ENCODE assay signal across 21 cellular contexts in genomic region chr2:100218552-100218951, GRCh38.
DNase-seq lines count a peak whose midpoint lies in the region; ATAC-seq and TF ChIP-seq lines count a peak whose summit lies in the region.
"Had no signal": no experiment of that assay in that cellular context is flagged by ENCODE, and none has a peak within 500 bp of the region (broad histone marks: within the 10 kb centered on the region; RNA-seq: fewer than 3 reads in every experiment).

No MANE protein-coding gene starts in this region.

- H3K27me3 Mint-ChIP-seq in CD4-positive, alpha-beta T cell = no peaks in the 10 kb centered on the region
- H3K27me3 Mint-ChIP-seq in CD8-positive, alpha-beta memory T cell = peaks cover 1 to 10% of the 10 kb centered on the region in 2 donors
- no peaks in the 10 kb centered on the region for H3K27me3 Mint-ChIP-seq in activated T-helper 17 cell treated with anti-CD3 and anti-CD28 coated beads, Interleukin-2, amount 50 U/mL, for 72 hours
- peaks cover 0 to 11% (median 7%) of the 10 kb centered on the region in 5 donors for H3K27me3 Mint-ChIP-seq in naive thymus-derived CD4-positive, alpha-beta T cell

- H3K4me3 ChIP-seq in CD8-positive, alpha-beta memory T cell (ENCODE audit: low read length) = no peak overlapping the region
- no peak overlapping the region for H3K4me3 ChIP-seq in naive thymus-derived CD4-positive, alpha-beta T cell (ENCODE audit: low read length)
- H3K4me3 ChIP-seq in OCI-LY7 (ENCODE audit: low read depth, low read length, poor library complexity, severe bottlenecking) = no peak overlapping the region
- H3K4me3 ChIP-seq in gastrocnemius medialis = no peak overlapping the region
- H3K4me3 ChIP-seq: BLaER1 treated with 17β-estradiol and CSF1 and Interleukin-3, amounts not matched to agents 10 nM and 100 nM; HAP-1 had no signal

- H3K9me3 ChIP-seq in CD4-positive, alpha-beta T cell (ENCODE audit: control insufficient read depth, low read length) = no peaks in the 10 kb centered on the region
- H3K9me3 ChIP-seq in CD8-positive, alpha-beta memory T cell (ENCODE audit: low read length) = no peaks in the 10 kb centered on the region
- H3K9me3 ChIP-seq in naive thymus-derived CD4-positive, alpha-beta T cell (ENCODE audit: control insufficient read depth in 2 of 3, low read length in 3 of 3) = no peaks in the 10 kb centered on the region
- H3K9me3 ChIP-seq in OCI-LY7 (ENCODE audit: low read length) = no peaks in the 10 kb centered on the region
- H3K9me3 ChIP-seq in gastrocnemius medialis = no peaks in the 10 kb centered on the region
- H3K9me3 ChIP-seq: BE2C, HAP-1 had no signal

- TF ChIP-seq CTCF in CD4-positive, alpha-beta T cell (IDR thresholded peaks at IDR 0.05) = no peak
- TF ChIP-seq CTCF in OCI-LY7 (conservative IDR thresholded peaks at IDR 0.05; ENCODE audit: low read length) (no peak), gastrocnemius medialis (IDR thresholded peaks at IDR 0.05 in 4 of 5, conservative IDR thresholded peaks at IDR 0.05 in 1 of 5) (no peak)

- H3K9me2 ChIP-seq in OCI-LY7 (ENCODE audit: insufficient read depth, low read length) = no peaks in the 10 kb centered on the region

- no peaks in the 10 kb centered on the region for H4K20me1 ChIP-seq in OCI-LY7 (ENCODE audit: insufficient read depth, low read length)
- H4K20me1 ChIP-seq: BLaER1 treated with 17β-estradiol and CSF1 and Interleukin-3, amounts not matched to agents 10 nM and 100 nM had no signal

- H3K79me2 ChIP-seq in OCI-LY7 (ENCODE audit: insufficient read depth, low read depth, low read length) = no peaks in the 10 kb centered on the region

- CTCF ChIA-PET in CD4-positive, alpha-beta T cell (lab: Charles Lee) = no interaction called here
- CTCF ChIA-PET in CD8-positive, alpha-beta memory T cell (lab: Charles Lee) = no interaction called here
- CTCF ChIA-PET in naive thymus-derived CD4-positive, alpha-beta T cell (lab: Charles Lee) = no interaction called here
- CTCF ChIA-PET in OCI-LY7 (lab: Charles Lee; ENCODE audit: unreplicated experiment) = no interaction called here

- in situ Hi-C loops in gastrocnemius medialis (cut with MboI; ENCODE audit: low sequenced_read_pairs in 4 of 4) = no loop called here

- no peaks in the 10 kb centered on the region for H3K27me3 ChIP-seq in CD4-positive, alpha-beta T cell (ENCODE audit: control insufficient read depth, insufficient read depth, low read length)
- no peaks in the 10 kb centered on the region for H3K27me3 ChIP-seq in CD8-positive, alpha-beta memory T cell (ENCODE audit: insufficient read depth, low read length, poor library complexity, severe bottlenecking)
- no peaks in the 10 kb centered on the region for H3K27me3 ChIP-seq in naive thymus-derived CD4-positive, alpha-beta T cell (ENCODE audit: control insufficient read depth in 2 of 2, insufficient read depth in 2 of 2, low read length in 2 of 2)
- H3K27me3 ChIP-seq in gastrocnemius medialis = no peaks in the 10 kb centered on the region
- H3K27me3 ChIP-seq: BE2C; BLaER1 treated with 17β-estradiol and CSF1 and Interleukin-3, amounts not matched to agents 10 nM and 100 nM had no signal

- POLR2A ChIA-PET in CD4-positive, alpha-beta T cell (lab: Charles Lee) = no interaction called here
- POLR2A ChIA-PET in CD8-positive, alpha-beta memory T cell (lab: Charles Lee) = no interaction called here
- POLR2A ChIA-PET in naive thymus-derived CD4-positive, alpha-beta T cell (lab: Charles Lee) = no interaction called here
- POLR2A ChIA-PET in OCI-LY7 (lab: Charles Lee) = no interaction called here

- H3K27ac ChIP-seq in CD4-positive, alpha-beta T cell (ENCODE audit: low read depth, low read length) = no peak overlapping the region
- no peak overlapping the region for H3K27ac ChIP-seq in CD8-positive, alpha-beta memory T cell (ENCODE audit: low read depth, low read length)
- no peak overlapping the region for H3K27ac ChIP-seq in naive thymus-derived CD4-positive, alpha-beta T cell (ENCODE audit: low read depth, low read length)
- H3K27ac ChIP-seq in OCI-LY7 (ENCODE audit: low read depth, low read length, poor library complexity, severe bottlenecking) (no peak overlapping the region), gastrocnemius medialis (no peak overlapping the region)
- H3K27ac ChIP-seq: 22Rv1; BLaER1 treated with 17β-estradiol and CSF1 and Interleukin-3, amounts not matched to agents 10 nM and 100 nM had no signal

- H3K9me3 Mint-ChIP-seq in CD4-positive, alpha-beta T cell = no peaks in the 10 kb centered on the region
- H3K9me3 Mint-ChIP-seq in CD8-positive, alpha-beta memory T cell = no peaks in the 10 kb centered on the region
- no peaks in the 10 kb centered on the region for H3K9me3 Mint-ChIP-seq in activated T-helper 17 cell treated with anti-CD3 and anti-CD28 coated beads, Interleukin-2, amount 50 U/mL, for 72 hours
- peaks cover 0 to 3% (median 0%) of the 10 kb centered on the region in 11 donors for H3K9me3 Mint-ChIP-seq in naive thymus-derived CD4-positive, alpha-beta T cell
- H3K9me3 Mint-ChIP-seq: HFFc6 had no signal

- H3K27ac Mint-ChIP-seq in CD4-positive, alpha-beta T cell = peak overlapping the region; percentile 31
- peak overlapping the region; percentile 37 to 98 (median 90) for H3K27ac Mint-ChIP-seq in CD8-positive, alpha-beta memory T cell
- H3K27ac Mint-ChIP-seq in activated T-helper 17 cell treated with anti-CD3 and anti-CD28 coated beads, Interleukin-2, amount 50 U/mL, for 72 hours = peak overlapping the region; percentile 58
- H3K27ac Mint-ChIP-seq in naive thymus-derived CD4-positive, alpha-beta T cell = no peak overlapping the region
- H3K27ac Mint-ChIP-seq: CD14-positive monocyte, HFFc6 had no signal

- BruUV-seq in OCI-LY7 (replicated peaks; lab: Mats Ljungman, UMichigan) = no TSS peak

- ATAC-seq in CD4-positive, alpha-beta T cell (ENCODE audit: poor library complexity) = peak; percentile 73
- ATAC-seq in activated T-helper 17 cell treated with anti-CD3 and anti-CD28 coated beads, Interleukin-2, amount 50 U/mL, for 72 hours (replicated peaks) = peak; percentile 69
- ATAC-seq in naive thymus-derived CD4-positive, alpha-beta T cell = peak; percentile 31
- no peak for ATAC-seq in gastrocnemius medialis
- ATAC-seq in GM21737 (IDR thresholded peaks at IDR 0.05; ENCODE audit: unreplicated experiment) = no peak

- intact Hi-C loops in CD4-positive, alpha-beta T cell (cut with DNase I, micrococcal nuclease) = no loop called here
- intact Hi-C loops in naive thymus-derived CD4-positive, alpha-beta T cell (cut with micrococcal nuclease) = no loop called here
- intact Hi-C loops in OCI-LY7 (cut with micrococcal nuclease; ENCODE audit: unreplicated experiment) = no loop called here
- intact Hi-C loops in gastrocnemius medialis (cut with DNase I; ENCODE audit: low total_unique reads) = no loop called here

- H3K36me3 Mint-ChIP-seq in CD4-positive, alpha-beta T cell (ENCODE audit: low read depth) = no peaks in the 10 kb centered on the region
- peaks cover 0 to 6% (median 0%) of the 10 kb centered on the region in 3 donors for H3K36me3 Mint-ChIP-seq in CD8-positive, alpha-beta memory T cell
- H3K36me3 Mint-ChIP-seq in activated T-helper 17 cell treated with anti-CD3 and anti-CD28 coated beads, Interleukin-2, amount 50 U/mL, for 72 hours (ENCODE audit: low read depth) = no peaks in the 10 kb centered on the region
- no peaks in the 10 kb centered on the region for H3K36me3 Mint-ChIP-seq in naive thymus-derived CD4-positive, alpha-beta T cell

- H3K4me3 Mint-ChIP-seq in CD4-positive, alpha-beta T cell = no peak overlapping the region
- peak overlapping the region in 4 of 7 donors; percentile 19 to 60 (median 34) for H3K4me3 Mint-ChIP-seq in CD8-positive, alpha-beta memory T cell
- peak overlapping the region; percentile 47 for H3K4me3 Mint-ChIP-seq in activated T-helper 17 cell treated with anti-CD3 and anti-CD28 coated beads, Interleukin-2, amount 50 U/mL, for 72 hours
- no peak overlapping the region for H3K4me3 Mint-ChIP-seq in naive thymus-derived CD4-positive, alpha-beta T cell
- H3K4me3 Mint-ChIP-seq: CD14-positive monocyte, HFFc6 had no signal

- no peak overlapping the region for H2AFZ ChIP-seq in OCI-LY7 (ENCODE audit: low read length)

- H3K4me2 ChIP-seq in OCI-LY7 (ENCODE audit: low read length) = no peak overlapping the region
- H3K4me2 ChIP-seq: BLaER1 treated with 17β-estradiol and CSF1 and Interleukin-3, amounts not matched to agents 10 nM and 100 nM had no signal

- H3K4me1 ChIP-seq in CD8-positive, alpha-beta memory T cell (ENCODE audit: insufficient read depth, low read length) = no peaks in the 10 kb centered on the region
- H3K4me1 ChIP-seq in naive thymus-derived CD4-positive, alpha-beta T cell (ENCODE audit: control insufficient read depth in 2 of 2, insufficient read depth in 2 of 2, low read length in 2 of 2) = peaks cover 0 to 4% of the 10 kb centered on the region in 2 donors
- H3K4me1 ChIP-seq in OCI-LY7 (ENCODE audit: insufficient read depth, low read length, poor library complexity, severe bottlenecking) (no peaks in the 10 kb centered on the region), gastrocnemius medialis (peaks cover 19 to 20% of the 10 kb centered on the region in 2 donors)
- H3K4me1 ChIP-seq: BE2C, HAP-1 had no signal

- no peak for DNase-seq in CD4-positive, alpha-beta T cell
- DNase-seq in CD8-positive, alpha-beta memory T cell = peak in 1 of 5 donors; percentile 32
- DNase-seq in naive thymus-derived CD4-positive, alpha-beta T cell = no peak
- DNase-seq in activated CD4-positive, alpha-beta T cell treated with anti-CD3 and anti-CD28 coated beads, Interleukin-2, amount 50 U/mL, for 4 hours = no peak
- DNase-seq in OCI-LY7 (ENCODE audit: low spot score) (no peak), gastrocnemius medialis (no peak)
- DNase-seq: AML-193, BE2C, Calu3, COR-L47, DMS53, DMS79 treated with DMSO at 0.1 percent for 48 hours, GF-D8, GOT3, HFFc6 had no signal

- no peaks in the 10 kb centered on the region for H3K4me1 Mint-ChIP-seq in CD4-positive, alpha-beta T cell (ENCODE audit: low read depth)
- H3K4me1 Mint-ChIP-seq in CD8-positive, alpha-beta memory T cell = peaks cover 0 to 12% (median 8%) of the 10 kb centered on the region in 3 donors
- peaks cover 21% of the 10 kb centered on the region for H3K4me1 Mint-ChIP-seq in activated T-helper 17 cell treated with anti-CD3 and anti-CD28 coated beads, Interleukin-2, amount 50 U/mL, for 72 hours
- H3K4me1 Mint-ChIP-seq in naive thymus-derived CD4-positive, alpha-beta T cell = no peaks in the 10 kb centered on the region

- H3K36me3 ChIP-seq in CD8-positive, alpha-beta memory T cell (ENCODE audit: insufficient read depth, low read length) = no peaks in the 10 kb centered on the region
- H3K36me3 ChIP-seq in naive thymus-derived CD4-positive, alpha-beta T cell (ENCODE audit: control insufficient read depth in 2 of 3, insufficient read depth in 3 of 3, low read length in 3 of 3) = no peaks in the 10 kb centered on the region
- H3K36me3 ChIP-seq in OCI-LY7 (ENCODE audit: insufficient read depth, low read length) (no peaks in the 10 kb centered on the region), gastrocnemius medialis (no peaks in the 10 kb centered on the region)
- H3K36me3 ChIP-seq: BE2C; BLaER1 treated with 17β-estradiol and CSF1 and Interleukin-3, amounts not matched to agents 10 nM and 100 nM; HAP-1 had no signal

- no peak for TF ChIP-seq POLR2A in gastrocnemius medialis (IDR thresholded peaks at IDR 0.05)

Comparison
In these comparisons a context has a peak if more than half of its experiments do, and no peak if none do; other contexts are left out.
1. ATAC-seq: peak in CD4-positive, alpha-beta T cell (single experiment), activated T-helper 17 cell treated with anti-CD3 and anti-CD28 coated beads, Interleukin-2, amount 50 U/mL, for 72 hours (single experiment) and naive thymus-derived CD4-positive, alpha-beta T cell (single experiment); none in gastrocnemius medialis (0 of 2) and GM21737 (single experiment).
2. H3K27ac Mint-ChIP-seq: peak in CD4-positive, alpha-beta T cell (single experiment), CD8-positive, alpha-beta memory T cell (8 of 8) and activated T-helper 17 cell treated with anti-CD3 and anti-CD28 coated beads, Interleukin-2, amount 50 U/mL, for 72 hours (single experiment); none in naive thymus-derived CD4-positive, alpha-beta T cell (0 of 9).
3. H3K4me3 Mint-ChIP-seq: peak in CD8-positive, alpha-beta memory T cell (4 of 7) and activated T-helper 17 cell treated with anti-CD3 and anti-CD28 coated beads, Interleukin-2, amount 50 U/mL, for 72 hours (single experiment); none in CD4-positive, alpha-beta T cell (single experiment) and naive thymus-derived CD4-positive, alpha-beta T cell (0 of 10).